6 cellular contexts compared by ENCODE assay signal in genomic region chr1:70188522-70188921, GRCh38.
"Had no signal": no experiment of that assay in that cellular context is flagged by ENCODE, and none has a peak within 500 bp of the region (broad histone marks: within the 10 kb centered on the region; RNA-seq: fewer than 3 reads in every experiment).

No MANE protein-coding gene starts in this region.

- DNase-seq: IMR-90, KBM-7, KG1 had no signal

- H3K27ac ChIP-seq: HL-60, KMS-11 had no signal

- H3K4me3 ChIP-seq: K562 had no signal
